8 cellular contexts compared by ENCODE assay signal in the genomic region with DNA sequence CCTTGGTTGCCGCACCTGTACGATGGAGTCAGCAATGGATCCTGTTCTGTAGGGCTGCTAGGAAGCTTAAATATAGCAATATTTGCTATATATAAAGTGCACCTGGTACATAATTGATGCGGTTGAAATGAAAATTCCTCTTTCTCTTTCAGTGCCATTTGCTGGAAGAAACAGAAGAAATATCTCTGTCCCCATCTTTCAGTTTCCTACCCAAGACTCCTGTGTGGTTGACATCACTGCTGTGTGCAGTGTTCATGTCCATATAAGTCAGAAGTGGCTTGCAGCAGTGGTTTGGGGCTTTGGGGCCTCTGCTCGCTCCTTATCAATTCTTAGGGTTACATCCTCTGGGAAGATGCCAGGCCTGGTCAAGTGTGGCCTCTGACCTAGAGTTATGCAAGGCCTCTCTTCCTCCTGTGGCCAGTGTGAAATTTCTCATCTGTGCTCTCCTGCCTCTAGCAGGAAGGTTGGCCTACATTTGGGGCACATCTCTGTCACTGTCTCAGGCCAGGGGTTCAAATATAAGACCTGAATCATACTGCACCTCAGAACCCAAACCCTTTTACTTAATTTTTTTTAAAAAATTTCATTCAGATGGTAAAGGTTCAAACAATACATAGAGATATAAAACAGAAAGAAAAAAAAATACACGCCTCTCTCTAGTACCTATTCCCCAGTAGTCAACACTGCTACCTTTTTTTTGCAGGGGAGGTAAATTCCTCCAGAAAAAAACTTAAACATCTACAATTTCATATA. TPM values are rescaled to one million over a fixed set of nuclear protein-coding genes. Genes with fewer than 3 reads are reported as not detected.
DNase-seq lines count a peak whose midpoint lies in the region; ATAC-seq and TF ChIP-seq lines count a peak whose summit lies in the region.

No MANE protein-coding gene starts in this region.

- TF ChIP-seq POLR2A in erythroblast (IDR thresholded peaks at IDR 0.05; ENCODE audit: low read length), result no peak
- TF ChIP-seq POLR2A in testis (IDR thresholded peaks at IDR 0.05), result no peak

- peaks cover 4% of the 10 kb centered on the region; the same call in 1 of the 2 replicates for H3K79me2 ChIP-seq in KMS-11 (ENCODE audit: insufficient read depth, low read depth)

- H3K27me3 ChIP-seq in KMS-11 (ENCODE audit: insufficient read depth, low read depth) (no peaks in the 10 kb centered on the region), testis (no peaks in the 10 kb centered on the region)

- 80 to 88% methylated on average over 4 to 5 of the region's 5 CpGs for WGBS in testis, 2 donors

- H2AFZ ChIP-seq in KMS-11 (ENCODE audit: low read depth), result no peak overlapping the region

- H3K4me1 ChIP-seq in KMS-11 (ENCODE audit: low read depth, poor library complexity, severe bottlenecking) (peaks cover 80% of the 10 kb centered on the region), testis (peaks cover 9% of the 10 kb centered on the region)

- H3K4me2 ChIP-seq in KMS-11, result peak overlapping the region; percentile 64

- H3K36me3 ChIP-seq in KMS-11 (ENCODE audit: insufficient read depth) (no peaks in the 10 kb centered on the region), testis (ENCODE audit: low read depth, missing control alignments) (no peaks in the 10 kb centered on the region)

- DNase-seq in GM12865 (ENCODE audit: low read depth) (peak; percentile 91), erythroblast (lab: John Stamatoyannopoulos, UW) (peak; percentile 78 to 87), GM19240 (ENCODE audit: insufficient read length, low spot score) (no peak), NCI-H1436 (lab: John Stamatoyannopoulos, UW) (no peak), testis (no peak)

- no peak overlapping the region for H3K9ac ChIP-seq in KMS-11

- ATAC-seq in GM21528 (IDR thresholded peaks at IDR 0.05; ENCODE audit: low FRiP score, unreplicated experiment) (peak; percentile 67), GM21526 (IDR thresholded peaks at IDR 0.05; ENCODE audit: low FRiP score, unreplicated experiment) (no peak)

- H3K9me3 ChIP-seq in testis, result no peaks in the 10 kb centered on the region

- no peak for TF ChIP-seq CTCF in GM12865 (IDR thresholded peaks at IDR 0.05; ENCODE audit: insufficient read depth, low read depth, low read length, missing control alignments)
- no peak for TF ChIP-seq CTCF in KMS-11 (conservative IDR thresholded peaks at IDR 0.05; ENCODE audit: low read depth, low read length)
- TF ChIP-seq CTCF in testis (IDR thresholded peaks at IDR 0.05), result no peak

- H4K20me1 ChIP-seq in KMS-11 (ENCODE audit: insufficient read depth), result no peaks in the 10 kb centered on the region

- intact Hi-C loops in testis (cut with DNase I; ENCODE audit: low total_unique reads), result no loop called here

- H3K4me3 ChIP-seq in GM12865 (ENCODE audit: low read depth, low read length) (peak overlapping the region; percentile 8; the same call in 1 of the 2 replicates), KMS-11 (IDR thresholded peaks at IDR 0.05; ENCODE audit: insufficient read depth, low read depth, low read length) (no peak overlapping the region), testis (no peak overlapping the region)

- H3K27ac ChIP-seq in KMS-11 (peak overlapping the region; percentile 37), testis (no peak overlapping the region)

RNA-seq across cellular contexts. Expression of a gene that starts 32.7 kb away (rescaled TPM):
- 10 to 100 TPM; 66.3 to 69.1 TPM for total RNA-seq in testis
- 76.5 TPM for polyA plus RNA-seq in testis (ENCODE audit: insufficient read depth, low read depth, low replicate concordance)

RNA-seq across cellular contexts. Expression of a gene that starts 53.2 kb away (rescaled TPM):
- total RNA-seq in testis, result not detected
- polyA plus RNA-seq in testis (ENCODE audit: insufficient read depth, low read depth, low replicate concordance), result 0.37 TPM

RNA-seq across cellular contexts. Expression of a gene that starts 54.9 kb away (rescaled TPM):
- 1 to 10 TPM; 1.4 to 1.7 TPM for total RNA-seq in testis
- 3.5 TPM for polyA plus RNA-seq in testis (ENCODE audit: insufficient read depth, low read depth, low replicate concordance)

Comparison
In these comparisons a context has a peak if more than half of its experiments do, and no peak if none do; other contexts are left out.
1. DNase-seq: peak in GM12865 (single experiment) and erythroblast (2 of 2); none in GM19240 (single experiment), NCI-H1436 (single experiment) and testis (single experiment).